Comparison of ENCODE assay signal across 12 cellular contexts in genomic region chr1:28828459-28828858, GRCh38. TPM values are rescaled to one million over a fixed set of nuclear protein-coding genes. Genes with fewer than 3 reads are reported as not detected.
"Had no signal": no experiment of that assay in that cellular context is flagged by ENCODE, and none has a peak within 500 bp of the region (broad histone marks: within the 10 kb centered on the region; RNA-seq: fewer than 3 reads in every experiment).

No MANE protein-coding gene starts in this region.

RNA-seq across cellular contexts. Expression of gene OPRD1, which starts 16.5 kb away (rescaled TPM):
- total RNA-seq: epithelial cell of proximal tubule; esophagus squamous epithelium; kidney; liver; lung microvascular endothelial cell; mesenteric fat pad; mononuclear cell; naive thymus-derived CD8-positive, alpha-beta T cell; pulmonary artery endothelial cell; sciatic nerve; spleen; upper lobe of right lung had no signal
- polyA plus RNA-seq: spleen had no signal
